ENCODE assay signal across 9 cellular contexts in the genomic region with DNA sequence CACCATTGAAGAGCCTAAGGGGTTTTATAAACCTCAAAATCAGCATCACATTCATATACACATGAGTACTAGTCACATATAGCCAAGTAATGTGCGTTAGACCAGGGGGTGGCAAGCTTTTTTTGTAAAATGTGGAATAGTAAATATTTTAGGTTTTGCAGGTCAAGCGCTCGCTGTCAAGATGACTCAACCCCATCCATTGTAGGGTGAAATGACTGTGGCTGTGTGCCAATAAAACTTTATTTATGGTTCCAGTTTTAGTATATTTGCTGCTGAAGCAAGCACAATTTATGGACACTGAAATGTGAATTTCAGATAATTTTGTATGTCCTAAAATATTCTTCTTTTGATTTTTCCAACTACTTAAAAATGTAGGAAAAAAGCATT. TPM values are rescaled to one million over a fixed set of nuclear protein-coding genes. Genes with fewer than 3 reads are reported as not detected.
DNase-seq lines count a peak whose midpoint lies in the region; ATAC-seq and TF ChIP-seq lines count a peak whose summit lies in the region.
"Had no signal": no experiment of that assay in that cellular context is flagged by ENCODE, and none has a peak within 500 bp of the region (broad histone marks: within the 10 kb centered on the region; RNA-seq: fewer than 3 reads in every experiment).

No MANE protein-coding gene starts in this region.

- DNase-seq in HT1080 (ENCODE audit: low read depth) = peak; percentile 21
- DNase-seq in foreskin keratinocyte = no peak
- DNase-seq in thoracic aorta (ENCODE audit: low spot score) = no peak
- no peak for DNase-seq in activated CD8-positive, alpha-beta memory T cell treated with anti-CD3 and anti-CD28 coated beads, Interleukin-2, amount 50 U/mL, for 4 hours
- no peak for DNase-seq in NCI-H2196 (lab: John Stamatoyannopoulos, UW; ENCODE audit: unreplicated experiment)
- DNase-seq in SHP77 treated with DMSO at 0.1 percent for 48 hours (lab: John Stamatoyannopoulos, UW) = no peak
- DNase-seq: Kasumi-1, naive B cell had no signal

- no peaks in the 10 kb centered on the region for H3K27me3 ChIP-seq in foreskin keratinocyte
- no peaks in the 10 kb centered on the region for H3K27me3 ChIP-seq in thoracic aorta (replicated peaks; ENCODE audit: insufficient read depth)

- H3K36me3 ChIP-seq in thoracic aorta = no peaks in the 10 kb centered on the region

- ATAC-seq in SK-N-SH treated with all-trans-retinoic acid at 6 μM for 48 hours = peak; percentile 1
- no peak for ATAC-seq in foreskin keratinocyte
- no peak for ATAC-seq in thoracic aorta (ENCODE audit: insufficient number of reproducible peaks, low FRiP score, low read depth)

- H3K4me1 ChIP-seq in foreskin keratinocyte = peaks cover 46% of the 10 kb centered on the region
- H3K4me1 ChIP-seq in thoracic aorta (ENCODE audit: control insufficient read depth in 1 of 2, low read depth in 2 of 2) = peaks cover 38 to 73% of the 10 kb centered on the region in 2 donors

- no peaks in the 10 kb centered on the region for H3K9me3 ChIP-seq in thoracic aorta

- H3K27ac ChIP-seq in foreskin keratinocyte (peak overlapping the region; percentile 66), thoracic aorta (peak overlapping the region; percentile 86 to 98)

- peak overlapping the region; percentile 34 for H3K4me3 ChIP-seq in thoracic aorta

- TF ChIP-seq CTCF in foreskin keratinocyte (conservative IDR thresholded peaks at IDR 0.05) (no peak), thoracic aorta (IDR thresholded peaks at IDR 0.05) (no peak)

TF ChIP-seq in SK-N-SH treated with all-trans-retinoic acid at 6 μM for 48 hours, 23 proteins besides CTCF, POLR2A, EP300 and RAD21 (continues in another document):
- no peak for TF ChIP-seq RARB (CRISPR knock-in tag; IDR thresholded peaks at IDR 0.05)
- TF ChIP-seq ZFP30 (CRISPR knock-in tag; IDR thresholded peaks at IDR 0.05) = no peak
- TF ChIP-seq TCF4 (CRISPR knock-in tag; IDR thresholded peaks at IDR 0.05; ENCODE audit: borderline replicate concordance) = no peak
- TF ChIP-seq GLIS3 (CRISPR knock-in tag; IDR thresholded peaks at IDR 0.05) = no peak
- TF ChIP-seq ISL1 (CRISPR knock-in tag; IDR thresholded peaks at IDR 0.05) = no peak
- TF ChIP-seq, protein P1, sequence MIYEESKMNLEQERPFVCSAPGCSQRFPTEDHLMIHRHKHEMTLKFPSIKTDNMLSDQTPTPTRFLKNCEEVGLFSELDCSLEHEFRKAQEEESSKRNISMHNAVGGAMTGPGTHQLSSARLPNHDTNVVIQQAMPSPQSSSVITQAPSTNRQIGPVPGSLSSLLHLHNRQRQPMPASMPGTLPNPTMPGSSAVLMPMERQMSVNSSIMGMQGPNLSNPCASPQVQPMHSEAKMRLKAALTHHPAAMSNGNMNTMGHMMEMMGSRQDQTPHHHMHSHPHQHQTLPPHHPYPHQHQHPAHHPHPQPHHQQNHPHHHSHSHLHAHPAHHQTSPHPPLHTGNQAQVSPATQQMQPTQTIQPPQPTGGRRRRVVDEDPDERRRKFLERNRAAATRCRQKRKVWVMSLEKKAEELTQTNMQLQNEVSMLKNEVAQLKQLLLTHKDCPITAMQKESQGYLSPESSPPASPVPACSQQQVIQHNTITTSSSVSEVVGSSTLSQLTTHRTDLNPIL (CRISPR knock-in tag; IDR thresholded peaks at IDR 0.05; ENCODE audit: low read depth) = no peak
- TF ChIP-seq ARNTL (CRISPR knock-in tag; IDR thresholded peaks at IDR 0.05; ENCODE audit: borderline replicate concordance, low read depth) = no peak
- no peak for TF ChIP-seq SNAI2 (CRISPR knock-in tag; IDR thresholded peaks at IDR 0.05)
- no peak for TF ChIP-seq ZNF70 (CRISPR knock-in tag; IDR thresholded peaks at IDR 0.05)
- TF ChIP-seq, protein P2, sequence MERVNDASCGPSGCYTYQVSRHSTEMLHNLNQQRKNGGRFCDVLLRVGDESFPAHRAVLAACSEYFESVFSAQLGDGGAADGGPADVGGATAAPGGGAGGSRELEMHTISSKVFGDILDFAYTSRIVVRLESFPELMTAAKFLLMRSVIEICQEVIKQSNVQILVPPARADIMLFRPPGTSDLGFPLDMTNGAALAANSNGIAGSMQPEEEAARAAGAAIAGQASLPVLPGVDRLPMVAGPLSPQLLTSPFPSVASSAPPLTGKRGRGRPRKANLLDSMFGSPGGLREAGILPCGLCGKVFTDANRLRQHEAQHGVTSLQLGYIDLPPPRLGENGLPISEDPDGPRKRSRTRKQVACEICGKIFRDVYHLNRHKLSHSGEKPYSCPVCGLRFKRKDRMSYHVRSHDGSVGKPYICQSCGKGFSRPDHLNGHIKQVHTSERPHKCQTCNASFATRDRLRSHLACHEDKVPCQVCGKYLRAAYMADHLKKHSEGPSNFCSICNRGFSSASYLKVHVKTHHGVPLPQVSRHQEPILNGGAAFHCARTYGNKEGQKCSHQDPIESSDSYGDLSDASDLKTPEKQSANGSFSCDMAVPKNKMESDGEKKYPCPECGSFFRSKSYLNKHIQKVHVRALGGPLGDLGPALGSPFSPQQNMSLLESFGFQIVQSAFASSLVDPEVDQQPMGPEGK (CRISPR knock-in tag; IDR thresholded peaks at IDR 0.05; ENCODE audit: borderline replicate concordance) = no peak
- TF ChIP-seq, protein P3, sequence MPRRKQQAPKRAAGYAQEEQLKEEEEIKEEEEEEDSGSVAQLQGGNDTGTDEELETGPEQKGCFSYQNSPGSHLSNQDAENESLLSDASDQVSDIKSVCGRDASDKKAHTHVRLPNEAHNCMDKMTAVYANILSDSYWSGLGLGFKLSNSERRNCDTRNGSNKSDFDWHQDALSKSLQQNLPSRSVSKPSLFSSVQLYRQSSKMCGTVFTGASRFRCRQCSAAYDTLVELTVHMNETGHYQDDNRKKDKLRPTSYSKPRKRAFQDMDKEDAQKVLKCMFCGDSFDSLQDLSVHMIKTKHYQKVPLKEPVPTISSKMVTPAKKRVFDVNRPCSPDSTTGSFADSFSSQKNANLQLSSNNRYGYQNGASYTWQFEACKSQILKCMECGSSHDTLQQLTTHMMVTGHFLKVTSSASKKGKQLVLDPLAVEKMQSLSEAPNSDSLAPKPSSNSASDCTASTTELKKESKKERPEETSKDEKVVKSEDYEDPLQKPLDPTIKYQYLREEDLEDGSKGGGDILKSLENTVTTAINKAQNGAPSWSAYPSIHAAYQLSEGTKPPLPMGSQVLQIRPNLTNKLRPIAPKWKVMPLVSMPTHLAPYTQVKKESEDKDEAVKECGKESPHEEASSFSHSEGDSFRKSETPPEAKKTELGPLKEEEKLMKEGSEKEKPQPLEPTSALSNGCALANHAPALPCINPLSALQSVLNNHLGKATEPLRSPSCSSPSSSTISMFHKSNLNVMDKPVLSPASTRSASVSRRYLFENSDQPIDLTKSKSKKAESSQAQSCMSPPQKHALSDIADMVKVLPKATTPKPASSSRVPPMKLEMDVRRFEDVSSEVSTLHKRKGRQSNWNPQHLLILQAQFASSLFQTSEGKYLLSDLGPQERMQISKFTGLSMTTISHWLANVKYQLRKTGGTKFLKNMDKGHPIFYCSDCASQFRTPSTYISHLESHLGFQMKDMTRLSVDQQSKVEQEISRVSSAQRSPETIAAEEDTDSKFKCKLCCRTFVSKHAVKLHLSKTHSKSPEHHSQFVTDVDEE (CRISPR knock-in tag; IDR thresholded peaks at IDR 0.05) = no peak
- TF ChIP-seq ZNF565 (CRISPR knock-in tag; conservative IDR thresholded peaks at IDR 0.05; ENCODE audit: low read depth) = no peak
- TF ChIP-seq, protein P4, sequence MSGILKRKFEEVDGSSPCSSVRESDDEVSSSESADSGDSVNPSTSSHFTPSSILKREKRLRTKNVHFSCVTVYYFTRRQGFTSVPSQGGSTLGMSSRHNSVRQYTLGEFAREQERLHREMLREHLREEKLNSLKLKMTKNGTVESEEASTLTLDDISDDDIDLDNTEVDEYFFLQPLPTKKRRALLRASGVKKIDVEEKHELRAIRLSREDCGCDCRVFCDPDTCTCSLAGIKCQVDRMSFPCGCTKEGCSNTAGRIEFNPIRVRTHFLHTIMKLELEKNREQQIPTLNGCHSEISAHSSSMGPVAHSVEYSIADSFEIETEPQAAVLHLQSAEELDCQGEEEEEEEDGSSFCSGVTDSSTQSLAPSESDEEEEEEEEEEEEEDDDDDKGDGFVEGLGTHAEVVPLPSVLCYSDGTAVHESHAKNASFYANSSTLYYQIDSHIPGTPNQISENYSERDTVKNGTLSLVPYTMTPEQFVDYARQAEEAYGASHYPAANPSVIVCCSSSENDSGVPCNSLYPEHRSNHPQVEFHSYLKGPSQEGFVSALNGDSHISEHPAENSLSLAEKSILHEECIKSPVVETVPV (CRISPR knock-in tag; IDR thresholded peaks at IDR 0.05) = no peak
- no peak for TF ChIP-seq TOX (CRISPR knock-in tag; IDR thresholded peaks at IDR 0.05; ENCODE audit: borderline replicate concordance)
- TF ChIP-seq, protein P5, sequence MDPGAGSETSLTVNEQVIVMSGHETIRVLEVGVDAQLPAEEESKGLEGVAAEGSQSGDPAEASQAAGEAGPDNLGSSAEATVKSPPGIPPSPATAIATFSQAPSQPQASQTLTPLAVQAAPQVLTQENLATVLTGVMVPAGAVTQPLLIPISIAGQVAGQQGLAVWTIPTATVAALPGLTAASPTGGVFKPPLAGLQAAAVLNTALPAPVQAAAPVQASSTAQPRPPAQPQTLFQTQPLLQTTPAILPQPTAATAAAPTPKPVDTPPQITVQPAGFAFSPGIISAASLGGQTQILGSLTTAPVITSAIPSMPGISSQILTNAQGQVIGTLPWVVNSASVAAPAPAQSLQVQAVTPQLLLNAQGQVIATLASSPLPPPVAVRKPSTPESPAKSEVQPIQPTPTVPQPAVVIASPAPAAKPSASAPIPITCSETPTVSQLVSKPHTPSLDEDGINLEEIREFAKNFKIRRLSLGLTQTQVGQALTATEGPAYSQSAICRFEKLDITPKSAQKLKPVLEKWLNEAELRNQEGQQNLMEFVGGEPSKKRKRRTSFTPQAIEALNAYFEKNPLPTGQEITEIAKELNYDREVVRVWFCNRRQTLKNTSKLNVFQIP (CRISPR knock-in tag; IDR thresholded peaks at IDR 0.05; ENCODE audit: borderline replicate concordance, low read depth) = no peak
- no peak for TF ChIP-seq ZNF8 (CRISPR knock-in tag; IDR thresholded peaks at IDR 0.05)
- TF ChIP-seq CSDC2 (CRISPR knock-in tag; IDR thresholded peaks at IDR 0.05) = no peak
- TF ChIP-seq ESRRG (CRISPR knock-in tag; IDR thresholded peaks at IDR 0.05) = no peak
- TF ChIP-seq PPARA (CRISPR knock-in tag; IDR thresholded peaks at IDR 0.05; ENCODE audit: borderline replicate concordance) = no peak

RNA-seq across cellular contexts. Expression of a gene that starts 21.6 kb away (rescaled TPM):
- total RNA-seq in HT1080 (2014; rRNA removed; shearing (Covaris generic)) = 3.5 and 8.6 TPM in 2 replicates
- polyA plus RNA-seq in HT1080 (2015; cell fraction: cytosol; rRNA removed) = 5.3 and 6.4 TPM in 2 replicates
- 4.1 and 6.8 TPM in 2 replicates for polyA plus RNA-seq in HT1080 (2015; cell fraction: nucleus; rRNA removed)
- total RNA-seq in foreskin keratinocyte = 12.8 and 15.0 TPM in 2 replicates
- 10.1 and 10.4 TPM in 2 replicates for polyA plus RNA-seq in foreskin keratinocyte
- total RNA-seq in thoracic aorta = 10 to 100 TPM; 21.7 to 30.3 TPM

RNA-seq across cellular contexts. Expression of a gene that starts 46.8 kb away (rescaled TPM):
- not detected in 2 replicates for total RNA-seq in HT1080 (2014; rRNA removed; shearing (Covaris generic))
- not detected in 2 replicates for polyA plus RNA-seq in HT1080 (2015; cell fraction: cytosol; rRNA removed)
- polyA plus RNA-seq in HT1080 (2015; cell fraction: nucleus; rRNA removed) = not detected in 2 replicates
- total RNA-seq in foreskin keratinocyte = not detected in 2 replicates
- polyA plus RNA-seq in foreskin keratinocyte = not detected in 2 replicates
- 1 to 10 TPM in 1 of 2 donors, not detected in 1; 1.6 TPM for total RNA-seq in thoracic aorta
